In the genomic region with DNA sequence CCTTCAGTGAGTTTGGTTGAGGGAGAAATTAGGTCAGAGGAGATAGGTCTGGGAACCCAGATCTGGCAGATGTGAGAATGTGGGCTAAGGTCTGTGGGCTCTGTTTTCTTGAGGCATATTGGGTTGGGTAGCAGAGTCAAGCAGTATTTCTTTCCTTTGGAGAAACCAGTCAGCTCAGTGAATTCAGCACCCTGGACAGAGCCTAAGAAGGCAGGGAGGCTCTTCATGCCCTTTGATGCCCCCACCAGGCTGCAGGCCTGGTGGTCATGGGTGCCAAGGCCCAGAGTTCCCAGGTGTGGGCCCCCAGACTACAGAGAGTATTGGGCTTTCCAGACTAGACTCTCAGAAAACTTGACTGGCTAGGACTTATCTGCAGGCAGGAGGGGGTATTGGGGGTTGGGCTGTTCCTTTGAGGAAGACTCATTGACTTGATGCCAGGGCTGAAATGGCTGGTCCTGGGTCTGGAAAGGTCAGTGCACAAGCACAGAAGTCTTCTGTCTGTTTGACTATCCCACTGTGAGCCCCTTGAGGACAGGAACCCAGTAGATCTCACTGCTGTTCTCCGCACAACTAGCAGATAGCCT, we compare ENCODE assay signal across 12 cellular contexts. TPM values are rescaled to one million over a fixed set of nuclear protein-coding genes. Genes with fewer than 3 reads are reported as not detected.
DNase-seq lines count a peak whose midpoint lies in the region; ATAC-seq, FAIRE-seq and TF ChIP-seq lines count a peak whose summit lies in the region.
"Had no signal": no experiment of that assay in that cellular context is flagged by ENCODE, and none has a peak within 500 bp of the region (broad histone marks: within the 10 kb centered on the region; RNA-seq: fewer than 3 reads in every experiment).

No MANE protein-coding gene starts in this region.

- no peak overlapping the region for H3K4me2 ChIP-seq in OCI-LY7 (ENCODE audit: low read length)
- no peak overlapping the region for H3K4me2 ChIP-seq in endothelial cell of umbilical vein (ENCODE audit: insufficient read depth, low read length)

- DNase-seq in activated CD4-positive, alpha-beta T cell treated with anti-CD3 and anti-CD28 coated beads for 36 hours, result peak; percentile 36
- DNase-seq in activated CD4-positive, alpha-beta T cell treated with anti-CD3 and anti-CD28 coated beads, Interleukin-2, amount 50 U/mL, for 1 hour, result no peak
- DNase-seq in OCI-LY7 (ENCODE audit: low spot score) (peak; percentile 30), endothelial cell of umbilical vein (ENCODE audit: low read depth, low spot score) (peak; percentile 10), renal cortical epithelial cell (ENCODE audit: low read depth) (peak; percentile 7)
- no peak for DNase-seq in activated T-helper 1 cell treated with anti-CD3 and anti-CD28 coated beads, Interleukin-12 subunit alpha, Interleukin-12 subunit beta, Interleukin-2, Interleukin-4 antibody, amounts not matched to agents 30 ng/mL and 10 ng/mL and 1 ng/mL, durations not matched to agents 14 hours and 24 hours and 36 hours (ENCODE audit: low spot score)
- DNase-seq: NCI-H1092 had no signal

- no peaks in the 10 kb centered on the region for H3K4me1 ChIP-seq in OCI-LY7 (ENCODE audit: insufficient read depth, low read length, poor library complexity, severe bottlenecking)
- H3K4me1 ChIP-seq in endothelial cell of umbilical vein (ENCODE audit: control insufficient read depth, extremely low read depth, insufficient read depth, low read length), result no peaks in the 10 kb centered on the region

- H3K27me3 Mint-ChIP-seq in activated CD4-positive, alpha-beta T cell treated with anti-CD3 and anti-CD28 coated beads for 36 hours, result peaks cover 10% of the 10 kb centered on the region
- H3K27me3 Mint-ChIP-seq in activated T-helper 1 cell treated with anti-CD3 and anti-CD28 coated beads, Interleukin-12 subunit alpha, Interleukin-12 subunit beta, Interleukin-2, Interleukin-4 antibody, amounts not matched to agents 30 ng/mL and 10 ng/mL and 1 ng/mL, durations not matched to agents 14 hours and 24 hours and 36 hours (ENCODE audit: insufficient read depth), result no peaks in the 10 kb centered on the region

- no peaks in the 10 kb centered on the region for H3K9me1 ChIP-seq in endothelial cell of umbilical vein (replicated peaks; ENCODE audit: control insufficient read depth, extremely low read depth, insufficient read depth, low read length)

- H3K9me3 Mint-ChIP-seq in activated CD4-positive, alpha-beta T cell treated with anti-CD3 and anti-CD28 coated beads for 36 hours (ENCODE audit: low read depth), result no peaks in the 10 kb centered on the region
- H3K9me3 Mint-ChIP-seq in activated T-helper 1 cell treated with anti-CD3 and anti-CD28 coated beads, Interleukin-12 subunit alpha, Interleukin-12 subunit beta, Interleukin-2, Interleukin-4 antibody, amounts not matched to agents 30 ng/mL and 10 ng/mL and 1 ng/mL, durations not matched to agents 14 hours and 24 hours and 36 hours, result no peaks in the 10 kb centered on the region

- H3K36me3 Mint-ChIP-seq in activated CD4-positive, alpha-beta T cell treated with anti-CD3 and anti-CD28 coated beads for 36 hours (ENCODE audit: low read depth), result no peaks in the 10 kb centered on the region
- no peaks in the 10 kb centered on the region for H3K36me3 Mint-ChIP-seq in activated T-helper 1 cell treated with anti-CD3 and anti-CD28 coated beads, Interleukin-12 subunit alpha, Interleukin-12 subunit beta, Interleukin-2, Interleukin-4 antibody, amounts not matched to agents 30 ng/mL and 10 ng/mL and 1 ng/mL, durations not matched to agents 14 hours and 24 hours and 36 hours (ENCODE audit: low read depth)

- no peaks in the 10 kb centered on the region for H3K4me1 Mint-ChIP-seq in activated CD4-positive, alpha-beta T cell treated with anti-CD3 and anti-CD28 coated beads for 36 hours
- no peaks in the 10 kb centered on the region for H3K4me1 Mint-ChIP-seq in activated T-helper 1 cell treated with anti-CD3 and anti-CD28 coated beads, Interleukin-12 subunit alpha, Interleukin-12 subunit beta, Interleukin-2, Interleukin-4 antibody, amounts not matched to agents 30 ng/mL and 10 ng/mL and 1 ng/mL, durations not matched to agents 14 hours and 24 hours and 36 hours (ENCODE audit: low read depth)

- BruUV-seq in OCI-LY7 (replicated peaks; lab: Mats Ljungman, UMichigan) (no TSS peak), endothelial cell of umbilical vein (replicated peaks; lab: Mats Ljungman, UMichigan) (no TSS peak)

- TF ChIP-seq CTCF in OCI-LY7 (conservative IDR thresholded peaks at IDR 0.05; ENCODE audit: low read length) (no peak), endothelial cell of umbilical vein (IDR thresholded peaks at IDR 0.05; ENCODE audit: extremely low read depth in 1 of 2, insufficient read depth in 1 of 2, low read depth in 1 of 2, low read length in 2 of 2) (no peak)

- no peak for TF ChIP-seq POLR2A in endothelial cell of umbilical vein (IDR thresholded peaks at IDR 0.05; ENCODE audit: low read depth, low read length)

- ATAC-seq in activated CD4-positive, alpha-beta T cell treated with anti-CD3 and anti-CD28 coated beads for 36 hours, result no peak
- no peak for ATAC-seq in GM18873 (IDR thresholded peaks at IDR 0.05; ENCODE audit: low FRiP score, unreplicated experiment)
- no peak for ATAC-seq in HG03442 (IDR thresholded peaks at IDR 0.05; ENCODE audit: unreplicated experiment)
- ATAC-seq: activated CD4-positive, CD25-positive, alpha-beta regulatory T cell treated with anti-CD3 and anti-CD28 coated beads, Interleukin-2, amount 50 U/mL, for 24 hours; Panc1 had no signal

- intact Hi-C loops in activated CD4-positive, alpha-beta T cell treated with anti-CD3 and anti-CD28 coated beads for 36 hours (cut with DNase I, micrococcal nuclease), result no loop called here
- intact Hi-C loops in OCI-LY7 (cut with micrococcal nuclease; ENCODE audit: unreplicated experiment) (no loop called here), endothelial cell of umbilical vein (cut with micrococcal nuclease) (no loop called here)
- intact Hi-C loops in activated T-helper 1 cell treated with anti-CD3 and anti-CD28 coated beads, Interleukin-12 subunit alpha, Interleukin-12 subunit beta, Interleukin-2, Interleukin-4 antibody, amounts not matched to agents 30 ng/mL and 10 ng/mL and 1 ng/mL, durations not matched to agents 14 hours and 24 hours and 36 hours (cut with micrococcal nuclease), result no loop called here

- H3K36me3 ChIP-seq in OCI-LY7 (ENCODE audit: insufficient read depth, low read length), result no peaks in the 10 kb centered on the region
- no peaks in the 10 kb centered on the region for H3K36me3 ChIP-seq in endothelial cell of umbilical vein (ENCODE audit: control insufficient read depth in 2 of 2, extremely low read depth in 1 of 2, insufficient read depth in 2 of 2, low read length in 2 of 2)

- CTCF ChIA-PET in activated CD4-positive, alpha-beta T cell treated with anti-CD3 and anti-CD28 coated beads for 36 hours (lab: Charles Lee), result interaction anchor here (0.9 kb wide), 1 partner anchor 9 kb away, joined by 3 read pairs; no protein-coding TSS in a partner anchor
- CTCF ChIA-PET in OCI-LY7 (lab: Charles Lee; ENCODE audit: unreplicated experiment) (no interaction called here), endothelial cell of umbilical vein (lab: Charles Lee) (no interaction called here)

- H2AFZ ChIP-seq in OCI-LY7 (ENCODE audit: low read length) (no peak overlapping the region), endothelial cell of umbilical vein (ENCODE audit: low read depth, low read length) (no peak overlapping the region)

- H3K4me3 ChIP-seq in OCI-LY7 (ENCODE audit: low read depth, low read length, poor library complexity, severe bottlenecking) (no peak overlapping the region), endothelial cell of umbilical vein (replicated peaks in 1 of 3; ENCODE audit: insufficient read depth in 1 of 3, low read depth in 1 of 3, low read length in 3 of 3) (no peak overlapping the region)
- H3K4me3 ChIP-seq: lung had no signal

- H3K27ac Mint-ChIP-seq in activated CD4-positive, alpha-beta T cell treated with anti-CD3 and anti-CD28 coated beads for 36 hours, result no peak overlapping the region
- no peak overlapping the region for H3K27ac Mint-ChIP-seq in activated T-helper 1 cell treated with anti-CD3 and anti-CD28 coated beads, Interleukin-12 subunit alpha, Interleukin-12 subunit beta, Interleukin-2, Interleukin-4 antibody, amounts not matched to agents 30 ng/mL and 10 ng/mL and 1 ng/mL, durations not matched to agents 14 hours and 24 hours and 36 hours

- POLR2A ChIA-PET in activated CD4-positive, alpha-beta T cell treated with anti-CD3 and anti-CD28 coated beads for 36 hours (lab: Charles Lee), result no interaction called here
- POLR2A ChIA-PET in OCI-LY7 (lab: Charles Lee), result no interaction called here
- POLR2A ChIA-PET in endothelial cell of umbilical vein (lab: Charles Lee), result no interaction called here

- no peaks in the 10 kb centered on the region for H3K9me2 ChIP-seq in OCI-LY7 (ENCODE audit: insufficient read depth, low read length)

- H3K4me3 Mint-ChIP-seq in activated CD4-positive, alpha-beta T cell treated with anti-CD3 and anti-CD28 coated beads for 36 hours, result no peak overlapping the region
- no peak overlapping the region for H3K4me3 Mint-ChIP-seq in activated T-helper 1 cell treated with anti-CD3 and anti-CD28 coated beads, Interleukin-12 subunit alpha, Interleukin-12 subunit beta, Interleukin-2, Interleukin-4 antibody, amounts not matched to agents 30 ng/mL and 10 ng/mL and 1 ng/mL, durations not matched to agents 14 hours and 24 hours and 36 hours

- H3K9me3 ChIP-seq in OCI-LY7 (ENCODE audit: low read length), result no peaks in the 10 kb centered on the region
- no peaks in the 10 kb centered on the region for H3K9me3 ChIP-seq in endothelial cell of umbilical vein (replicated peaks; ENCODE audit: control insufficient read depth, insufficient read depth, low read length)

- H4K20me1 ChIP-seq in OCI-LY7 (ENCODE audit: insufficient read depth, low read length) (no peaks in the 10 kb centered on the region), endothelial cell of umbilical vein (replicated peaks; ENCODE audit: control insufficient read depth, extremely low read depth, insufficient read depth, low read length) (no peaks in the 10 kb centered on the region)

- H3K79me2 ChIP-seq in OCI-LY7 (ENCODE audit: insufficient read depth, low read depth, low read length) (no peaks in the 10 kb centered on the region), endothelial cell of umbilical vein (ENCODE audit: control insufficient read depth, insufficient read depth, low read length) (no peaks in the 10 kb centered on the region)

- peaks cover 0 to 2% of the 10 kb centered on the region in 2 experiments for H3K27me3 ChIP-seq in endothelial cell of umbilical vein (ENCODE audit: control insufficient read depth in 2 of 2, insufficient read depth in 2 of 2, low read length in 2 of 2)

- H3K27ac ChIP-seq in OCI-LY7 (ENCODE audit: low read depth, low read length, poor library complexity, severe bottlenecking) (no peak overlapping the region), endothelial cell of umbilical vein (ENCODE audit: insufficient read depth, low read depth, low read length) (no peak overlapping the region)

- dilution Hi-C loops in endothelial cell of umbilical vein (cut with MboI; ENCODE audit: extremely low pct_ligation_motif_present, low sequenced_read_pairs), result no loop called here

- H3K9ac ChIP-seq in endothelial cell of umbilical vein (replicated peaks; ENCODE audit: extremely low read depth, insufficient read depth, low read length), result no peak overlapping the region

- no peak for FAIRE-seq in endothelial cell of umbilical vein (lab: Jason Lieb, UNC)

RNA-seq across cellular contexts. Expression of gene NECTIN1, which starts 45.3 kb away (rescaled TPM):
- total RNA-seq in activated CD4-positive, alpha-beta T cell treated with anti-CD3 and anti-CD28 coated beads for 36 hours, result 1 to 10 TPM; 1.6 to 1.7 TPM
- total RNA-seq in OCI-LY7 (2014; rRNA removed; shearing (Covaris generic)), result 2.3 and 5.8 TPM in 2 replicates
- total RNA-seq in OCI-LY7 (2022) (11.5 and 14.3 TPM in 2 replicates), endothelial cell of umbilical vein (23.6 and 23.9 TPM in 2 replicates), renal cortical epithelial cell (3.6 and 4.7 TPM in 2 replicates)
- polyA plus RNA-seq in endothelial cell of umbilical vein, result 8.4 and 10.8 TPM in 2 replicates
- 12.1 and 15.3 TPM in 2 replicates for polyA plus RNA-seq in endothelial cell of umbilical vein (2011; cell fraction: cytosol; rRNA removed)
- 11.0 and 11.5 TPM in 2 replicates for polyA plus RNA-seq in endothelial cell of umbilical vein (2011; cell fraction: nucleus; rRNA removed)
- 14.8 and 20.1 TPM in 2 replicates for polyA plus RNA-seq in endothelial cell of umbilical vein (2012)
- 16.2 and 17.1 TPM in 2 replicates for polyA minus RNA-seq in endothelial cell of umbilical vein
- 4.3 TPM for polyA minus RNA-seq in endothelial cell of umbilical vein (2011; cell fraction: cytosol; rRNA and poly(A)+ RNA removed)
- 6.3 and 7.4 TPM in 2 replicates for polyA minus RNA-seq in endothelial cell of umbilical vein (2011; cell fraction: nucleus; rRNA and poly(A)+ RNA removed)
- 4.5 and 5.4 TPM in 2 replicates for total RNA-seq in activated T-helper 1 cell treated with anti-CD3 and anti-CD28 coated beads, Interleukin-12 subunit alpha, Interleukin-12 subunit beta, Interleukin-2, Interleukin-4 antibody, amounts not matched to agents 30 ng/mL and 10 ng/mL and 1 ng/mL, durations not matched to agents 14 hours and 24 hours and 36 hours

Comparison
In these comparisons a context has a peak if more than half of its experiments do, and no peak if none do; other contexts are left out.
1. DNase-seq: peak in activated CD4-positive, alpha-beta T cell treated with anti-CD3 and anti-CD28 coated beads for 36 hours (single experiment), OCI-LY7 (single experiment), endothelial cell of umbilical vein (single experiment) and renal cortical epithelial cell (single experiment); none in activated CD4-positive, alpha-beta T cell treated with anti-CD3 and anti-CD28 coated beads, Interleukin-2, amount 50 U/mL, for 1 hour (single experiment) and activated T-helper 1 cell treated with anti-CD3 and anti-CD28 coated beads, Interleukin-12 subunit alpha, Interleukin-12 subunit beta, Interleukin-2, Interleukin-4 antibody, amounts not matched to agents 30 ng/mL and 10 ng/mL and 1 ng/mL, durations not matched to agents 14 hours and 24 hours and 36 hours (single experiment).